Comparison of ENCODE assay signal across 17 cellular contexts in the genomic region with DNA sequence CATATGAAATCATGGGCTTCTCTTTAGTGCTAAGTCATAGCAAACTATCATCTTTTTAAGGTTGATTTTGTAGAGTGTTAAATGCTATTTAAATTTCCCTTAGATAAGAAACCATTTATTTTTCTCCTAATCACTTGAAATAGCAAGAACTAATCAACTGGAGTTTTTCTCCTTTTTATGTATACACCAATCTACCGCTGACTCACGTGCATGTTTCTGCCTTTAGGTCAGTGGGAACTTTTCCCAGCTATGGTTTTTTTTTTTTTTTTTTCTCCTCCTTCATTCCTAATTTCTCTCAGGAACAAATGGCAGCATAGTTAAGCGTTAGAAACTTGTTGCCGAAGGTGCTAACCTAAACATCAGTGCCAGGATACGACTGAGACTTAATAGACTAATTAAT.
DNase-seq lines count a peak whose midpoint lies in the region; ATAC-seq and TF ChIP-seq lines count a peak whose summit lies in the region.
"Had no signal": no experiment of that assay in that cellular context is flagged by ENCODE, and none has a peak within 500 bp of the region (broad histone marks: within the 10 kb centered on the region; RNA-seq: fewer than 3 reads in every experiment).

No MANE protein-coding gene starts in this region.

- H3K27ac Mint-ChIP-seq in type B pancreatic cell, result peak overlapping the region; percentile 48
- H3K27ac Mint-ChIP-seq: activated T-helper 2 cell treated with anti-CD3 and anti-CD28 coated beads, Interferon-gamma antibody, Interleukin-2, Interleukin-4, amounts not matched to agents 10 μg/mL and 5 μg/mL and 100 μg/mL, durations not matched to agents 14 hours and 24 hours and 36 hours had no signal

- H3K9me3 ChIP-seq in adipocyte (ENCODE audit: control insufficient read depth, low read length), result no peaks in the 10 kb centered on the region
- no peaks in the 10 kb centered on the region for H3K9me3 ChIP-seq in spleen
- H3K9me3 ChIP-seq: BLaER1 had no signal

- intact Hi-C loops in spleen (cut with DNase I; ENCODE audit: low total_unique reads), result no loop called here

- no peak overlapping the region for H3K27ac ChIP-seq in spleen
- H3K27ac ChIP-seq: BLaER1, SK-N-MC had no signal

- WGBS in spleen, 5 donors, result 70 to 96% (median 91%) methylated on average over 5 of the region's 5 CpGs

- peaks cover 34% of the 10 kb centered on the region for H3K4me1 Mint-ChIP-seq in type B pancreatic cell (ENCODE audit: unreplicated experiment)

- peak; percentile 46 for DNase-seq in HCEC 1CT
- peak; percentile 38 for DNase-seq in adipocyte (ENCODE audit: low read depth)
- DNase-seq in fibroblast of mammary gland (ENCODE audit: low read depth), result peak; percentile 40
- no peak for DNase-seq in type B pancreatic cell (ENCODE audit: extremely low spot score, unreplicated experiment)
- DNase-seq in hippocampal formation (lab: John Stamatoyannopoulos, UW), result no peak
- DNase-seq in spleen, result no peak
- DNase-seq: GDM1; glutamatergic neuron; NCI-H1436 treated with DMSO at 0.1 percent for 48 hours; NCI-H774; right cardiac atrium; stimulated activated naive CD8-positive, alpha-beta T cell treated with anti-CD3 and anti-CD28 coated beads, Interleukin-15, Interleukin-2, amounts not matched to agents 100 U/mL and 50 U/mL, for 24 hours; T1000 had no signal

- H3K4me3 ChIP-seq in adipocyte (ENCODE audit: low read length) (peak overlapping the region; percentile 35), fibroblast of mammary gland (ENCODE audit: control insufficient read depth, low read depth, low read length) (no peak overlapping the region), spleen (no peak overlapping the region)
- H3K4me3 ChIP-seq: BLaER1, SK-N-MC had no signal

- H3K27me3 ChIP-seq in adipocyte (replicated peaks; ENCODE audit: control insufficient read depth, insufficient read depth, low read length), result no peaks in the 10 kb centered on the region
- H3K27me3 ChIP-seq in spleen (replicated peaks in 1 of 7), result no peaks in the 10 kb centered on the region
- H3K27me3 ChIP-seq: BLaER1 had no signal

- peaks cover 13% of the 10 kb centered on the region for H3K4me1 ChIP-seq in adipocyte (ENCODE audit: control insufficient read depth, insufficient read depth, low read length)
- no peaks in the 10 kb centered on the region for H3K4me1 ChIP-seq in spleen
- H3K4me1 ChIP-seq: BLaER1 had no signal

- peak overlapping the region; percentile 27 for H3K4me3 Mint-ChIP-seq in type B pancreatic cell

- TF ChIP-seq CTCF in fibroblast of mammary gland (conservative IDR thresholded peaks at IDR 0.05; ENCODE audit: control insufficient read depth, insufficient read depth, low read depth, low read length) (no peak), type B pancreatic cell (conservative IDR thresholded peaks at IDR 0.05) (no peak), spleen (IDR thresholded peaks at IDR 0.05 in 8 of 11, conservative IDR thresholded peaks at IDR 0.05 in 3 of 11) (no peak)

- no peaks in the 10 kb centered on the region for H3K36me3 ChIP-seq in adipocyte (ENCODE audit: control insufficient read depth, insufficient read depth, low read length, severe bottlenecking)
- H3K36me3 ChIP-seq in spleen, result no peaks in the 10 kb centered on the region
- H3K36me3 ChIP-seq: BLaER1 had no signal

- peaks cover 3% of the 10 kb centered on the region for H3K27me3 Mint-ChIP-seq in type B pancreatic cell

- no peak for TF ChIP-seq POLR2A in spleen (IDR thresholded peaks at IDR 0.05)

- peaks cover 3% of the 10 kb centered on the region for H3K36me3 Mint-ChIP-seq in type B pancreatic cell

- no peaks in the 10 kb centered on the region for H3K9me3 Mint-ChIP-seq in type B pancreatic cell
- H3K9me3 Mint-ChIP-seq: activated T-helper 2 cell treated with anti-CD3 and anti-CD28 coated beads, Interferon-gamma antibody, Interleukin-2, Interleukin-4, amounts not matched to agents 10 μg/mL and 5 μg/mL and 100 μg/mL, durations not matched to agents 14 hours and 24 hours and 36 hours had no signal

- ATAC-seq in HG02642 (IDR thresholded peaks at IDR 0.05; ENCODE audit: poor library complexity, unreplicated experiment), result no peak
- ATAC-seq: right cardiac atrium; stimulated activated naive CD8-positive, alpha-beta T cell treated with anti-CD3 and anti-CD28 coated beads, Interleukin-15, Interleukin-2, amounts not matched to agents 100 U/mL and 50 U/mL, for 24 hours had no signal

- no peak overlapping the region for H3K9ac ChIP-seq in adipocyte (ENCODE audit: low read length)
- H3K9ac ChIP-seq: BLaER1 had no signal

Comparison
In these comparisons a context has a peak if more than half of its experiments do, and no peak if none do; other contexts are left out.
1. DNase-seq: peak in HCEC 1CT (single experiment), adipocyte (single experiment) and fibroblast of mammary gland (single experiment); none in type B pancreatic cell (single experiment), hippocampal formation (0 of 2) and spleen (single experiment).